In genomic region chr20:17446171-17446570, GRCh38 we compare ENCODE assay signal across 35 cellular contexts.
"Had no signal": no experiment of that assay in that cellular context is flagged by ENCODE, and none has a peak within 500 bp of the region (broad histone marks: within the 10 kb centered on the region; RNA-seq: fewer than 3 reads in every experiment).

No MANE protein-coding gene starts in this region.

- H3K27ac Mint-ChIP-seq: activated B cell treated with CpG ODN at 0.5 μM for 24 hours; activated CD4-positive, alpha-beta memory T cell treated with anti-CD3 and anti-CD28 coated beads, Interleukin-2, amount 10 ng/mL, durations not matched to agents 7 days and 5 days; activated CD4-positive, alpha-beta T cell treated with anti-CD3 and anti-CD28 coated beads for 36 hours; activated CD4-positive, alpha-beta T cell treated with anti-CD3 and anti-CD28 coated beads, Interleukin-2, amount 10 ng/mL, durations not matched to agents 7 days and 5 days; activated CD8-positive, alpha-beta memory T cell treated with anti-CD3 and anti-CD28 coated beads, Interleukin-2, amount 10 ng/mL, durations not matched to agents 7 days and 5 days; activated CD8-positive, alpha-beta T cell treated with anti-CD3 and anti-CD28 coated beads, Interleukin-2, amount 10 ng/mL, durations not matched to agents 7 days and 5 days; activated naive CD4-positive, alpha-beta T cell treated with anti-CD3 and anti-CD28 coated beads, Interleukin-2, amount 10 ng/mL, durations not matched to agents 7 days and 5 days; activated naive CD4-positive, alpha-beta T cell treated with anti-CD3 and anti-CD28 coated beads, Interleukin-2, amount 50 U/mL, for 24 hours; activated naive CD8-positive, alpha-beta T cell; activated naive CD8-positive, alpha-beta T cell treated with anti-CD3 and anti-CD28 coated beads, Interleukin-2, amount 10 ng/mL, durations not matched to agents 7 days and 5 days; activated naive CD8-positive, alpha-beta T cell treated with anti-CD3 and anti-CD28 coated beads, Interleukin-2, amount 50 U/mL, for 24 hours; activated T-cell treated with anti-CD3 and anti-CD28 coated beads, Interleukin-2, amount 50 U/mL, for 24 hours; activated T-helper 2 cell treated with anti-CD3 and anti-CD28 coated beads, Interferon-gamma antibody, Interleukin-2, Interleukin-4, amounts not matched to agents 10 μg/mL and 5 μg/mL and 100 μg/mL, durations not matched to agents 14 hours and 24 hours and 36 hours; T-helper 1 cell treated with Interleukin-12 subunit alpha and Interleukin-12 subunit beta and Interleukin-4 antibody, amounts not matched to agents 30 μg/mL and 1 μg/mL, for 36 hours; T-helper 2 cell treated with Interferon-gamma antibody and Interleukin-4, amounts not matched to agents 5 μg/mL and 100 μg/mL, for 36 hours had no signal

- H3K4me3 Mint-ChIP-seq: activated B cell treated with CpG ODN at 0.5 μM for 24 hours; activated CD4-positive, alpha-beta memory T cell treated with anti-CD3 and anti-CD28 coated beads, Interleukin-2, amount 10 ng/mL, durations not matched to agents 7 days and 5 days; activated CD4-positive, alpha-beta T cell treated with anti-CD3 and anti-CD28 coated beads for 36 hours; activated CD4-positive, alpha-beta T cell treated with anti-CD3 and anti-CD28 coated beads, Interleukin-2, amount 10 ng/mL, durations not matched to agents 7 days and 5 days; activated CD8-positive, alpha-beta memory T cell treated with anti-CD3 and anti-CD28 coated beads, Interleukin-2, amount 10 ng/mL, durations not matched to agents 7 days and 5 days; activated CD8-positive, alpha-beta T cell treated with anti-CD3 and anti-CD28 coated beads, Interleukin-2, amount 10 ng/mL, durations not matched to agents 7 days and 5 days; activated naive CD4-positive, alpha-beta T cell treated with anti-CD3 and anti-CD28 coated beads, Interleukin-2, amount 10 ng/mL, durations not matched to agents 7 days and 5 days; activated naive CD4-positive, alpha-beta T cell treated with anti-CD3 and anti-CD28 coated beads, Interleukin-2, amount 50 U/mL, for 24 hours; activated naive CD8-positive, alpha-beta T cell; activated naive CD8-positive, alpha-beta T cell treated with anti-CD3 and anti-CD28 coated beads, Interleukin-2, amount 10 ng/mL, durations not matched to agents 7 days and 5 days; activated naive CD8-positive, alpha-beta T cell treated with anti-CD3 and anti-CD28 coated beads, Interleukin-2, amount 50 U/mL, for 24 hours; activated T-cell treated with anti-CD3 and anti-CD28 coated beads, Interleukin-2, amount 50 U/mL, for 24 hours; central memory CD8-positive, alpha-beta T cell; T-helper 1 cell treated with Interleukin-12 subunit alpha and Interleukin-12 subunit beta and Interleukin-4 antibody, amounts not matched to agents 30 μg/mL and 1 μg/mL, for 36 hours; T-helper 2 cell treated with Interferon-gamma antibody and Interleukin-4, amounts not matched to agents 5 μg/mL and 100 μg/mL, for 36 hours had no signal

- H3K36me3 Mint-ChIP-seq: activated CD8-positive, alpha-beta memory T cell treated with anti-CD3 and anti-CD28 coated beads, Interleukin-2, amount 10 ng/mL, durations not matched to agents 7 days and 5 days; activated naive CD4-positive, alpha-beta T cell treated with anti-CD3 and anti-CD28 coated beads, Interleukin-2, amount 10 ng/mL, durations not matched to agents 7 days and 5 days; activated naive CD4-positive, alpha-beta T cell treated with anti-CD3 and anti-CD28 coated beads, Interleukin-2, amount 50 U/mL, for 24 hours; activated naive CD8-positive, alpha-beta T cell treated with anti-CD3 and anti-CD28 coated beads, Interleukin-2, amount 10 ng/mL, durations not matched to agents 7 days and 5 days had no signal

- H3K9me3 ChIP-seq: body of pancreas, breast epithelium had no signal

- H3K9me3 Mint-ChIP-seq: activated CD4-positive, alpha-beta memory T cell treated with anti-CD3 and anti-CD28 coated beads, Interleukin-2, amount 10 ng/mL, durations not matched to agents 7 days and 5 days; activated CD4-positive, alpha-beta T cell treated with anti-CD3 and anti-CD28 coated beads, Interleukin-2, amount 10 ng/mL, durations not matched to agents 7 days and 5 days; activated naive CD8-positive, alpha-beta T cell treated with anti-CD3 and anti-CD28 coated beads, Interleukin-2, amount 10 ng/mL, durations not matched to agents 7 days and 5 days; activated naive CD8-positive, alpha-beta T cell treated with anti-CD3 and anti-CD28 coated beads, Interleukin-2, amount 50 U/mL, for 24 hours; activated T-cell treated with anti-CD3 and anti-CD28 coated beads, Interleukin-2, amount 50 U/mL, for 24 hours; activated T-helper 2 cell treated with anti-CD3 and anti-CD28 coated beads, Interferon-gamma antibody, Interleukin-2, Interleukin-4, amounts not matched to agents 10 μg/mL and 5 μg/mL and 100 μg/mL, durations not matched to agents 14 hours and 24 hours and 36 hours; T-helper 1 cell treated with Interleukin-12 subunit alpha and Interleukin-12 subunit beta and Interleukin-4 antibody, amounts not matched to agents 30 μg/mL and 1 μg/mL, for 36 hours; T-helper 2 cell treated with Interferon-gamma antibody and Interleukin-4, amounts not matched to agents 5 μg/mL and 100 μg/mL, for 36 hours had no signal

- H3K4me1 ChIP-seq: body of pancreas, breast epithelium had no signal

- H3K4me1 Mint-ChIP-seq: activated B cell treated with CpG ODN at 0.5 μM for 24 hours; activated CD4-positive, alpha-beta memory T cell treated with anti-CD3 and anti-CD28 coated beads, Interleukin-2, amount 10 ng/mL, durations not matched to agents 7 days and 5 days; activated CD4-positive, alpha-beta T cell treated with anti-CD3 and anti-CD28 coated beads for 36 hours; activated CD4-positive, alpha-beta T cell treated with anti-CD3 and anti-CD28 coated beads, Interleukin-2, amount 10 ng/mL, durations not matched to agents 7 days and 5 days; activated CD8-positive, alpha-beta memory T cell treated with anti-CD3 and anti-CD28 coated beads, Interleukin-2, amount 10 ng/mL, durations not matched to agents 7 days and 5 days; activated naive CD4-positive, alpha-beta T cell treated with anti-CD3 and anti-CD28 coated beads, Interleukin-2, amount 10 ng/mL, durations not matched to agents 7 days and 5 days; activated naive CD4-positive, alpha-beta T cell treated with anti-CD3 and anti-CD28 coated beads, Interleukin-2, amount 50 U/mL, for 24 hours; activated naive CD8-positive, alpha-beta T cell treated with anti-CD3 and anti-CD28 coated beads, Interleukin-2, amount 10 ng/mL, durations not matched to agents 7 days and 5 days; activated naive CD8-positive, alpha-beta T cell treated with anti-CD3 and anti-CD28 coated beads, Interleukin-2, amount 50 U/mL, for 24 hours; central memory CD8-positive, alpha-beta T cell had no signal

- H3K4me3 ChIP-seq: body of pancreas, breast epithelium had no signal

- H3K27ac ChIP-seq: body of pancreas, brain microvascular endothelial cell, breast epithelium had no signal

- H3K27me3 ChIP-seq: body of pancreas, brain microvascular endothelial cell had no signal

- DNase-seq: activated B cell treated with CpG ODN at 0.5 μM for 24 hours; activated CD4-positive, alpha-beta memory T cell treated with anti-CD3 and anti-CD28 coated beads, Interleukin-2, amount 10 ng/mL, durations not matched to agents 7 days and 5 days; activated CD4-positive, alpha-beta T cell treated with anti-CD3 and anti-CD28 coated beads for 1 hour; activated CD4-positive, alpha-beta T cell treated with anti-CD3 and anti-CD28 coated beads for 36 hours; activated CD4-positive, alpha-beta T cell treated with anti-CD3 and anti-CD28 coated beads for 48 hours; activated CD4-positive, alpha-beta T cell treated with anti-CD3 and anti-CD28 coated beads, Interleukin-2, amount 10 ng/mL, durations not matched to agents 7 days and 5 days; activated CD4-positive, alpha-beta T cell treated with anti-CD3 and anti-CD28 coated beads, Interleukin-2, amount 50 U/mL, for 48 hours; activated CD8-positive, alpha-beta memory T cell treated with anti-CD3 and anti-CD28 coated beads for 24 hours; activated CD8-positive, alpha-beta memory T cell treated with anti-CD3 and anti-CD28 coated beads, Interleukin-2, amount 10 ng/mL, durations not matched to agents 7 days and 5 days; activated CD8-positive, alpha-beta memory T cell treated with anti-CD3 and anti-CD28 coated beads, Interleukin-2, amount 50 U/mL, for 48 hours; activated CD8-positive, alpha-beta T cell treated with anti-CD3 and anti-CD28 coated beads, Interleukin-2, amount 10 ng/mL, durations not matched to agents 7 days and 5 days; activated effector memory CD4-positive, alpha-beta T cell treated with Interleukin-2 at 50 U/mL for 16 hours; activated gamma-delta T cell; activated naive CD4-positive, alpha-beta T cell treated with anti-CD3 and anti-CD28 coated beads, Interleukin-2, amount 10 ng/mL, durations not matched to agents 7 days and 5 days; activated naive CD4-positive, alpha-beta T cell treated with Interleukin-2 at 50 U/mL for 16 hours; activated naive CD8-positive, alpha-beta T cell treated with anti-CD3 and anti-CD28 coated beads, Interleukin-2, amount 10 ng/mL, durations not matched to agents 7 days and 5 days; activated naive CD8-positive, alpha-beta T cell treated with anti-CD3 and anti-CD28 coated beads, Interleukin-2, amount 50 U/mL, for 24 hours; activated T-cell treated with anti-CD3 and anti-CD28 coated beads, Interleukin-2, amount 50 U/mL, for 24 hours; activated T-cell treated with anti-CD3 and anti-CD28 coated beads, Interleukin-2, amount 50 U/mL, for 48 hours; amygdala; anterior cingulate cortex; body of pancreas; brain microvascular endothelial cell; cerebellar nuclear complex; SW 1271; T-helper 1 cell; T-helper 2 cell; T-helper 9 cell had no signal

- H3K36me3 ChIP-seq: brain microvascular endothelial cell, breast epithelium had no signal
